8 cellular contexts compared by ENCODE assay signal in the genomic region with DNA sequence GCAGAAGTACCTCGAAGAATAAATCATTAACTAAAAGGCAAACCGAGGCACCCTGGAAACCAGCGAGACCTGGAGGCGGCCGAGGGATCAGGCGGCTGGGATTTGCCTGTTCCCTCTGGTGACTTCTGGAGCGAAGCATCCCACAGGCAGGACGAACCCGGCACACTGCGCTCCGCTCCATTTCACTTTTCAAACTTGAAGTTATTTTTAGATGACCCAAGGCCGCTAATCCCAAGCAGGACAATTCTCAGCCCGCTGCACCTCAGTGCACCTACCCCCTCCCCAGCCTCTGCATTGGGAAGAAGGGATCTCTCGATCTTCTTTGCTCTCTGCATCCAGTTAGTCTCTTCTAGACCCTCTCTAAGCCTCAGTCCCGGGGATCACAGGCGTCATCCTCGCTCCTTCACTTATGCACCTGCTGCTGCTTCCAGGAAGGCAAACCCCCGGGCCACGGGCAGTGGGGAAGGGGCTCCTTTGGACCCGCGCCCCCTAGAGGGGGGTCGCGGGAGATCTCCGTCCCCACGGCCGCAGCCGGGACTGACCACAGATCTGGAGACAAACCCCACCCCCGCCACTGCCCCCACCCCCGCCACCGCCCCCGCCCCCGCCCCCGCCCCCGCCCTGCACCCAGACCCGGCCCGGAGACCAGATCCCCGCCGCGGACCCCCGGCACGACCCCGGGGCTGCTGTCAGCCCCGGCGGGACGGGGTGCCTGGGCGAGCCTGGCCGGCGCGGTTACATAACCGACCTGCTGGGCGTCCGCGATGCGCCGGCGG. TPM values are rescaled to one million over a fixed set of nuclear protein-coding genes. Genes with fewer than 3 reads are reported as not detected.
A peak's percentile ranks its signal among the peaks of the same experiment; 100 is the strongest.
DNase-seq lines count a peak whose midpoint lies in the region; ATAC-seq and TF ChIP-seq lines count a peak whose summit lies in the region.

No MANE protein-coding gene starts in this region.

- no peaks in the 10 kb centered on the region for H3K36me3 ChIP-seq in CD4-positive, CD25-positive, alpha-beta regulatory T cell (ENCODE audit: control insufficient read depth, insufficient read depth, low read length)
- H3K36me3 ChIP-seq in adrenal gland (replicated peaks in 1 of 2): no peaks in the 10 kb centered on the region

- no peaks in the 10 kb centered on the region for H3K9me3 ChIP-seq in CD4-positive, CD25-positive, alpha-beta regulatory T cell (ENCODE audit: control insufficient read depth in 2 of 2, low read length in 2 of 2)
- H3K9me3 ChIP-seq in adrenal gland (replicated peaks in 1 of 3): no peaks in the 10 kb centered on the region

- peaks cover 0 to 11% (median under 1%) of the 10 kb centered on the region in 4 donors for H3K4me1 Mint-ChIP-seq in CD4-positive, CD25-positive, alpha-beta regulatory T cell
- peaks cover 6% of the 10 kb centered on the region; the same call in 1 of the 2 replicates for H3K4me1 Mint-ChIP-seq in HFFc6 (ENCODE audit: low read depth)

- intact Hi-C loops in adrenal gland (cut with DNase I): no loop called here

- no peak for ATAC-seq in CD4-positive, CD25-positive, alpha-beta regulatory T cell (ENCODE audit: low read depth in 2 of 2)
- ATAC-seq in GM18868 (IDR thresholded peaks at IDR 0.05; ENCODE audit: unreplicated experiment): no peak

- H3K27me3 Mint-ChIP-seq in CD4-positive, CD25-positive, alpha-beta regulatory T cell: peaks cover 76% of the 10 kb centered on the region
- H3K27me3 Mint-ChIP-seq in HFFc6 (ENCODE audit: insufficient read depth): peaks cover 10% of the 10 kb centered on the region

- peaks cover 8% of the 10 kb centered on the region for H3K4me1 ChIP-seq in CD4-positive, CD25-positive, alpha-beta regulatory T cell (ENCODE audit: control insufficient read depth, insufficient read depth, low read length, poor library complexity, severe bottlenecking)
- H3K4me1 ChIP-seq in adrenal gland (replicated peaks in 1 of 2): peaks cover 6 to 9% of the 10 kb centered on the region in 2 donors

- peaks cover 42% of the 10 kb centered on the region for H3K27me3 ChIP-seq in CD4-positive, CD25-positive, alpha-beta regulatory T cell (ENCODE audit: control insufficient read depth, insufficient read depth, low read length)
- H3K27me3 ChIP-seq in adrenal gland: no peaks in the 10 kb centered on the region

- no peak overlapping the region for H3K27ac Mint-ChIP-seq in CD4-positive, CD25-positive, alpha-beta regulatory T cell
- H3K27ac Mint-ChIP-seq in HFFc6: no peak overlapping the region

- no peak overlapping the region for H3K4me3 ChIP-seq in CD4-positive, CD25-positive, alpha-beta regulatory T cell (ENCODE audit: low read depth, low read length)
- H3K4me3 ChIP-seq in adrenal gland (peak overlapping the region in 2 of 4 donors; percentile 45 to 69), retinal pigment epithelial cell (ENCODE audit: low read length) (peak overlapping the region; percentile 66)

- no peaks in the 10 kb centered on the region for H3K36me3 Mint-ChIP-seq in CD4-positive, CD25-positive, alpha-beta regulatory T cell
- no peaks in the 10 kb centered on the region for H3K36me3 Mint-ChIP-seq in HFFc6 (ENCODE audit: low read depth)

- no peak overlapping the region for H3K27ac ChIP-seq in CD4-positive, CD25-positive, alpha-beta regulatory T cell (ENCODE audit: insufficient read depth, low read length, poor library complexity, severe bottlenecking)
- H3K27ac ChIP-seq in adrenal gland: peak overlapping the region in 2 of 5 donors; percentile 76 to 77

- H3K4me3 Mint-ChIP-seq in CD4-positive, CD25-positive, alpha-beta regulatory T cell: peak overlapping the region in 3 of 4 donors; percentile 36 to 52 (median 37)
- H3K4me3 Mint-ChIP-seq in HFFc6: peak overlapping the region; percentile 48; the same call in 1 of the 2 replicates

- no peak for TF ChIP-seq POLR2A in adrenal gland (IDR thresholded peaks at IDR 0.05)

- peak; percentile 17; the same call in 1 of the 2 replicates for TF ChIP-seq CTCF in HFFc6 (IDR thresholded peaks at IDR 0.05)
- peak in 2 of 6 experiments; percentile 11 to 13 for TF ChIP-seq CTCF in adrenal gland (IDR thresholded peaks at IDR 0.05)
- peak; percentile 55 for TF ChIP-seq CTCF in retinal pigment epithelial cell (conservative IDR thresholded peaks at IDR 0.05; ENCODE audit: low read depth, low read length)

- no peak for DNase-seq in CD4-positive, CD25-positive, alpha-beta regulatory T cell
- no peak for DNase-seq in HFFc6
- DNase-seq in adrenal gland: peak; percentile 8 to 56 (median 39)
- peak in 33 of 51 donors; percentile 7 to 66 (median 36) for DNase-seq in hypothalamus (lab: John Stamatoyannopoulos, UW)
- no peak for DNase-seq in retinal pigment epithelial cell (ENCODE audit: low read depth)
- DNase-seq in NCI-H2081 (lab: John Stamatoyannopoulos, UW): no peak
- DNase-seq in H4 (ENCODE audit: low spot score): no peak

- peaks cover 0 to 1% (median 0%) of the 10 kb centered on the region in 7 donors for H3K9me3 Mint-ChIP-seq in CD4-positive, CD25-positive, alpha-beta regulatory T cell
- no peaks in the 10 kb centered on the region; the same call in 1 of the 2 replicates for H3K9me3 Mint-ChIP-seq in HFFc6

- 3 to 8% (median 7%) methylated on average over 19 to 54 of the region's 56 CpGs for WGBS in adrenal gland, 4 donors

RNA-seq across cellular contexts. Expression of gene RCAN2, which starts 0.6 kb away (rescaled TPM):
- total RNA-seq in CD4-positive, CD25-positive, alpha-beta regulatory T cell: not detected
- under 1 TPM in 2 of 4 donors, not detected in 2; 0.08 to 0.14 TPM for polyA plus RNA-seq in CD4-positive, CD25-positive, alpha-beta regulatory T cell
- total RNA-seq in HFFc6 (2021; fragmentation: NEBNext Ultra II Directional; extraction: Animal tissue kit (Norgen Biotek cat#: 25700)): under 1 TPM in 4 of 6 experiments, not detected in 2; 0.06 to 1.00 (median 0.31) TPM
- 10 to 100 TPM in 3 of 8 donors, 1 to 10 TPM in 5; 2.3 to 14.4 (median 8.1) TPM for total RNA-seq in adrenal gland
- 10 to 100 TPM in 1 of 3 donors, 1 to 10 TPM in 2; 4.5 to 10.7 (median 5.3) TPM for polyA plus RNA-seq in adrenal gland
- 0.43 and 1.0 TPM in 2 replicates for total RNA-seq in H4 (2014; rRNA removed; shearing (Covaris generic))

Comparison
In these comparisons a context has a peak if more than half of its experiments do, and no peak if none do; other contexts are left out.
1. DNase-seq: peak in adrenal gland (7 of 7) and hypothalamus (33 of 51); none in CD4-positive, CD25-positive, alpha-beta regulatory T cell (0 of 3), HFFc6 (single experiment), retinal pigment epithelial cell (single experiment), NCI-H2081 (0 of 2) and H4 (single experiment).